Comparison of ENCODE assay signal across 1 cellular context in genomic region chr1:179812501-179813292, GRCh38.
TF ChIP-seq lines count a peak whose summit lies in the region.

No MANE protein-coding gene starts in this region.

TF ChIP-seq in IMR-90, 13 proteins besides CTCF, POLR2A, EP300 and RAD21 (continued from another document):
- TF ChIP-seq USF2 (IDR thresholded peaks at IDR 0.05; ENCODE audit: low read depth, low read length): no peak
